In genomic region chr6:35602133-35602946, GRCh38 we compare ENCODE assay signal across 8 cellular contexts.
DNase-seq lines count a peak whose midpoint lies in the region; ATAC-seq, FAIRE-seq and TF ChIP-seq lines count a peak whose summit lies in the region.

No MANE protein-coding gene starts in this region.

- TF ChIP-seq CTCF in A549 (IDR thresholded peaks at IDR 0.05) (no peak), MCF 10A (IDR thresholded peaks at IDR 0.05; ENCODE audit: unreplicated experiment) (no peak), right lobe of liver (IDR thresholded peaks at IDR 0.05) (no peak), transverse colon (IDR thresholded peaks at IDR 0.05) (no peak)

- H3K27me3 ChIP-seq in right lobe of liver (no peaks in the 10 kb centered on the region), transverse colon (no peaks in the 10 kb centered on the region)

- intact Hi-C loops in MCF 10A (cut with micrococcal nuclease) = loop anchor here (2.0 to 5.0 kb wide), 2 partner anchors 18 to 85 kb away; partner anchors contain the start of gene FKBP5
- intact Hi-C loops in right lobe of liver (cut with DNase I) = no loop called here
- intact Hi-C loops in transverse colon (cut with DNase I; ENCODE audit: low total_unique reads) = loop anchor here (1.0 kb wide), 1 partner anchor 130 kb away; no protein-coding TSS in a partner anchor

- H3K4me3 ChIP-seq in A549 (no peak overlapping the region), right lobe of liver (no peak overlapping the region), transverse colon (no peak overlapping the region)

- H3K4me1 Mint-ChIP-seq in MCF 10A (ENCODE audit: insufficient read depth, unreplicated experiment) = peaks cover 55% of the 10 kb centered on the region

- in situ Hi-C loops in transverse colon (cut with MboI; ENCODE audit: low pct_ligation_motif_present in 1 of 4, low pct_unique_long_range_greater_than_20kb in 1 of 4, low sequenced_read_pairs in 3 of 4) = no loop called here

- no peak for TF ChIP-seq RAD21 in A549 (conservative IDR thresholded peaks at IDR 0.05 in 1 of 2, IDR thresholded peaks at IDR 0.05 in 1 of 2)

- POLR2A ChIA-PET in A549 (lab: Yijun Ruan, JAX) (no interaction called here), MCF 10A (lab: Yijun Ruan, JAX) (interaction anchor here (0.5 to 15.0 kb wide), 27 partner anchors 7 to 946 kb away, joined by 3 to 294 read pairs (median 6); partner anchors contain the start of genes ARMC12, FKBP5, PPARD and TEAD3)

- peak overlapping the region; percentile 77 to 81 for H3K27ac ChIP-seq in A549
- H3K27ac ChIP-seq in KOPT-K1 (ENCODE audit: low read depth, low read length, poor library complexity, severe bottlenecking) = peak overlapping the region; percentile 35
- H3K27ac ChIP-seq in right lobe of liver = peak overlapping the region; percentile 64 to 90 (median 89)
- peak overlapping the region; percentile 87 to 90 (median 88) for H3K27ac ChIP-seq in transverse colon

- no peak for FAIRE-seq in A549 (lab: Jason Lieb, UNC)

- peaks cover 100% of the 10 kb centered on the region for H3K36me3 Mint-ChIP-seq in MCF 10A (ENCODE audit: insufficient read depth, unreplicated experiment)

- CTCF ChIA-PET in A549 (lab: Yijun Ruan, JAX) = interaction anchor here (0.9 to 2.1 kb wide), 9 partner anchors 12 to 134 kb away, joined by 3 to 7 read pairs (median 4); no protein-coding TSS in a partner anchor
- CTCF ChIA-PET in MCF 10A (lab: Yijun Ruan, JAX) = interaction anchor here (0.7 to 2.6 kb wide), 8 partner anchors 13 to 135 kb away, joined by 3 to 7 read pairs (median 5); partner anchors contain the start of gene ARMC12

- H3K27ac Mint-ChIP-seq in MCF 10A (ENCODE audit: low read depth, unreplicated experiment) = peak overlapping the region; percentile 96

- WGBS in A549 (ENCODE audit: missing lambda C conversion rate) = 59% methylated on average over 6 of the region's 6 CpGs
- WGBS in right lobe of liver (ENCODE audit: insufficient coverage, low coverage, low lambda C conversion rate, missing lambda C conversion rate) = 32% methylated on average over 6 of the region's 6 CpGs
- 50 to 51% methylated on average over 3 to 6 of the region's 6 CpGs for WGBS in transverse colon (ENCODE audit: low coverage in 1 of 2), 2 donors

- TSS peak; percentile 75 for BruUV-seq in MCF 10A (replicated peaks; lab: Mats Ljungman, UMichigan)

- H3K4me3 Mint-ChIP-seq in MCF 10A (ENCODE audit: unreplicated experiment) = peak overlapping the region; percentile 58

- H3K4me2 ChIP-seq in A549 = peak overlapping the region; percentile 90

- H3K36me3 ChIP-seq in KOPT-K1 (ENCODE audit: insufficient read depth, low read length) = peaks cover 26% of the 10 kb centered on the region
- H3K36me3 ChIP-seq in right lobe of liver = peaks cover 0 to 8% (median 4%) of the 10 kb centered on the region in 4 donors
- H3K36me3 ChIP-seq in transverse colon = peaks cover 0 to 6% (median 2%) of the 10 kb centered on the region in 4 donors

- H3K9me3 ChIP-seq in A549 (no peaks in the 10 kb centered on the region), KOPT-K1 (ENCODE audit: insufficient read depth, low read length, poor library complexity, severe bottlenecking) (no peaks in the 10 kb centered on the region), right lobe of liver (no peaks in the 10 kb centered on the region), transverse colon (no peaks in the 10 kb centered on the region)

- H3K27me3 Mint-ChIP-seq in MCF 10A (ENCODE audit: insufficient read depth, unreplicated experiment) = no peaks in the 10 kb centered on the region

- TF ChIP-seq POLR2A in A549 (IDR thresholded peaks at IDR 0.05; ENCODE audit: low read length) (no peak), right lobe of liver (IDR thresholded peaks at IDR 0.05) (no peak), transverse colon (IDR thresholded peaks at IDR 0.05) (peak; percentile 43)

- H3K4me1 ChIP-seq in A549 (peaks cover 39% of the 10 kb centered on the region), right lobe of liver (peaks cover 0 to 45% (median 22%) of the 10 kb centered on the region in 4 donors), transverse colon (peaks cover 22 to 67% (median 46%) of the 10 kb centered on the region in 4 donors)

- DNase-seq in A549 (ENCODE audit: low read depth in 1 of 2, low spot score in 1 of 2) = no peak
- DNase-seq in MCF 10A (ENCODE audit: unreplicated experiment) = peak; percentile 88
- DNase-seq in right lobe of liver = no peak
- DNase-seq in transverse colon = no peak
- no peak for DNase-seq in kidney tubule cell (ENCODE audit: low spot score)
- no peak for DNase-seq in T1000 (lab: John Stamatoyannopoulos, UW)
- DNase-seq in cortex of kidney (lab: John Stamatoyannopoulos, UW) = no peak

- peak; percentile 40 to 54; a peak in 3 of 6 replicates for ATAC-seq in A549
- peak; percentile 53 to 75 (median 70) for ATAC-seq in right lobe of liver

- no peak for TF ChIP-seq EP300 in A549 (IDR thresholded peaks at IDR 0.05)
- TF ChIP-seq EP300 in transverse colon (IDR thresholded peaks at IDR 0.05; ENCODE audit: low read depth) = no peak

- no peaks in the 10 kb centered on the region for H3K9me3 Mint-ChIP-seq in MCF 10A (ENCODE audit: unreplicated experiment)

TF ChIP-seq in A549, 52 proteins besides CTCF, POLR2A, EP300 and RAD21:
- TF ChIP-seq SREBF2 (IDR thresholded peaks at IDR 0.05) = no peak
- no peak for TF ChIP-seq HOXB5 (CRISPR knock-in tag; IDR thresholded peaks at IDR 0.05)
- TF ChIP-seq NR3C1 (IDR thresholded peaks at IDR 0.05) = no peak
- TF ChIP-seq MAX (IDR thresholded peaks at IDR 0.05) = no peak
- no peak for TF ChIP-seq HEYL (CRISPR knock-in tag; IDR thresholded peaks at IDR 0.05)
- no peak for TF ChIP-seq NFE2L2 (conservative IDR thresholded peaks at IDR 0.05; ENCODE audit: low read length)
- TF ChIP-seq NPAS2 (CRISPR knock-in tag; IDR thresholded peaks at IDR 0.05; ENCODE audit: borderline replicate concordance) = no peak
- no peak for TF ChIP-seq ELK1 (IDR thresholded peaks at IDR 0.05; ENCODE audit: low read depth, low read length)
- TF ChIP-seq ATOH8 (CRISPR knock-in tag; IDR thresholded peaks at IDR 0.05; ENCODE audit: low read depth) = no peak

Comparison
In these comparisons a context has a peak if more than half of its experiments do, and no peak if none do; other contexts are left out.
1. H3K27ac ChIP-seq: peak in every context shown above with its lines; median percentile 89 in right lobe of liver; 88 in transverse colon; 79 in A549; 35 in KOPT-K1.
2. intact Hi-C loops: an anchor here in MCF 10A (2.0 to 5.0 kb wide) and transverse colon (1.0 kb wide); none called in right lobe of liver.